13 cellular contexts compared by ENCODE assay signal in the genomic region with DNA sequence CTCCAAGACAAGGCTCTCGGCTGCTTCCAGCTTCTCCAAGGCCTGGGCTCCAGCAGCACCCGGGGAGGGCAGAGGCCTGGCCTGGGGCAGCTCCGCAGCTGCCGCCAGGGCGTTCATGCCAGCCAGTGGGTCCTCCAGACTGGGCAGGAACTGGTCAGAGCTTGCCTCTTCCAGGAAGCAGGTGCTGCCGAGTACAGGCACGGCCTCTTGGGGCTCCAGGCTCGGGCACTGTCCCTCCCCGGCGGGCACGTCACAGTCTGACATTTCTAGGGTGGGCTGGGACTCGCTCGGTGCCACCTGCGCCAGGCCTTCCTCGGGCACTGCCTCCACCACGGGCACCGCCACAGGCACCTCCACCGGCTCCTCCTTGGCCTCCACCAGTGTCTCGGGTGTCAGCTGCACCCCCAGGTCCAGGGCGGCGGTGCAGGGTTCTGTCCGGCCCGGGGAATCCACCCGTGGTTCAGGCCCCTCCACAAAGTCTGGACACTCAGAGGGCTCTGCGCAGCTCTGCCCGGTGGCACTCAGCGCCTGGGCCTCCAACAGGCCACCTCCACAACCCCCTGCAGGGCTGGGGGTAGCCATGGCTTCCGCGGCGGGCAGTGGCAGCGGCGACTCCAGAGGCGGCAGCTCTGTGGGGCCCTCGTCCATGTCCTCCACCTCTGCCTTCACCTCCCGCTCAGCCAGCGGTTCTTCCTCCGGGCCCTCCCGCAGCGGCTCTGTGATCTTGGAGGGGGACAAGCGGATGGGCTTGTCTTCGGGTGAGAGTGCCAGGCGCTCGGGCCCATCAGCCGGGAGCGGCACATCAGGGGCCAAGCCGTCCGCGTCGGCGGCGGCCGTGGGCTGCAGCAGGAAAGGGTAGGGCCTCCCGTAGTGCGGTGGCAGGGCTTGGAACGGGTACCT.
"Had no signal": no experiment of that assay in that cellular context is flagged by ENCODE, and none has a peak within 500 bp of the region (broad histone marks: within the 10 kb centered on the region; RNA-seq: fewer than 3 reads in every experiment).

No MANE protein-coding gene starts in this region.

- ATAC-seq: activated CD4-positive, CD25-positive, alpha-beta regulatory T cell treated with anti-CD3 and anti-CD28 coated beads, Interleukin-2, amount 50 U/mL, for 24 hours; activated T-cell treated with anti-CD3 and anti-CD28 coated beads, Interleukin-2, amount 50 U/mL, for 4 hours; body of pancreas had no signal

- H3K27ac ChIP-seq: body of pancreas, colonic mucosa had no signal

- H3K4me3 ChIP-seq: body of pancreas, colonic mucosa had no signal

- H3K4me1 ChIP-seq: body of pancreas, colonic mucosa had no signal

- FAIRE-seq: endometrium had no signal

- H3K27me3 Mint-ChIP-seq: central memory CD8-positive, alpha-beta T cell; natural killer cell treated with Interleukin-12 subunit alpha and Interleukin-12 subunit beta and Interleukin-15 and Interleukin-18, amount 100 ng/mL, for 72 hours had no signal

- DNase-seq: activated CD4-positive, alpha-beta T cell treated with anti-CD3 and anti-CD28 coated beads, Interleukin-2, amount 50 U/mL, for 1 hour; activated CD8-positive, alpha-beta memory T cell treated with anti-CD3 and anti-CD28 coated beads, Interleukin-2, amount 50 U/mL, for 4 hours; activated naive CD4-positive, alpha-beta T cell treated with anti-CD3 and anti-CD28 coated beads for 36 hours; activated T-cell treated with anti-CD3 and anti-CD28 coated beads, Interleukin-2, amount 50 U/mL, for 4 hours; body of pancreas; colonic mucosa; stimulated activated CD8-positive, alpha-beta memory T cell treated with anti-CD3 and anti-CD28 coated beads, Interleukin-4, amount 100 ng/mL, for 48 hours; stimulated activated naive CD4-positive, alpha-beta T cell had no signal

- H3K4me3 Mint-ChIP-seq: activated naive CD4-positive, alpha-beta T cell treated with anti-CD3 and anti-CD28 coated beads for 36 hours; activated T-cell treated with anti-CD3 and anti-CD28 coated beads, Interleukin-2, amount 50 U/mL, for 4 hours; central memory CD8-positive, alpha-beta T cell; natural killer cell treated with Interleukin-12 subunit alpha and Interleukin-12 subunit beta and Interleukin-15 and Interleukin-18, amount 100 ng/mL, for 72 hours; T-helper 1 cell treated with Interleukin-12 subunit alpha and Interleukin-12 subunit beta and Interleukin-4 antibody, amounts not matched to agents 30 μg/mL and 1 μg/mL, for 36 hours had no signal

- H3K9me3 ChIP-seq: body of pancreas, colonic mucosa had no signal

- H3K27ac Mint-ChIP-seq: activated naive CD4-positive, alpha-beta T cell treated with anti-CD3 and anti-CD28 coated beads for 36 hours; natural killer cell treated with Interleukin-12 subunit alpha and Interleukin-12 subunit beta and Interleukin-15 and Interleukin-18, amount 100 ng/mL, for 72 hours; T-helper 1 cell treated with Interleukin-12 subunit alpha and Interleukin-12 subunit beta and Interleukin-4 antibody, amounts not matched to agents 30 μg/mL and 1 μg/mL, for 36 hours had no signal

- H3K9me3 Mint-ChIP-seq: activated naive CD4-positive, alpha-beta T cell treated with anti-CD3 and anti-CD28 coated beads for 36 hours; activated T-cell treated with anti-CD3 and anti-CD28 coated beads, Interleukin-2, amount 50 U/mL, for 4 hours; central memory CD8-positive, alpha-beta T cell; natural killer cell treated with Interleukin-12 subunit alpha and Interleukin-12 subunit beta and Interleukin-15 and Interleukin-18, amount 100 ng/mL, for 72 hours; T-helper 1 cell treated with Interleukin-12 subunit alpha and Interleukin-12 subunit beta and Interleukin-4 antibody, amounts not matched to agents 30 μg/mL and 1 μg/mL, for 36 hours had no signal

- H3K27me3 ChIP-seq: body of pancreas, colonic mucosa had no signal
